ENCODE assay signal across 18 cellular contexts in the genomic region with DNA sequence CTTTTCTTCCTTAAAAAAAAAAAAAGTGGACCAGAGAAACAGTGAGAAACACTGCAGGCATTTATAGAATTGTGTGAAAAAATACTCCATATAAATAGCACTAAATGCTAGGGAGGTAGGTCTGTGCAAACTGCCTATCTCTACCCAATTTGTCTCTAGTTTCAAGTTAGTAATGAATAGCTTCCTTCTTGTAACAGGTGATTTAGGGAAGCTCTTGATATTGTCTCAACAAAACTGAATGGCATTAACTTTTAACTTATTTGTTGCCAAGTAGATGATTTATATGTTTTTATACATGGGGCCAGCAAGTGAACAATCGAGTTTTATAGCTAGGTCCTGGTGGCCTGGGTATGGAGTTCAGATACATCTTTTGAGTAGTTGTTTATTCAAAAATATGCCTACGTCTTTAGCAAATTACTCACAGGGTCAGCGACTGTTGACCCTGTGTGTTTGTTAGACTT.
A peak's percentile ranks its signal among the peaks of the same experiment; 100 is the strongest.
DNase-seq lines count a peak whose midpoint lies in the region; ATAC-seq and TF ChIP-seq lines count a peak whose summit lies in the region.
"Had no signal": no experiment of that assay in that cellular context is flagged by ENCODE, and none has a peak within 500 bp of the region (broad histone marks: within the 10 kb centered on the region; RNA-seq: fewer than 3 reads in every experiment).

No MANE protein-coding gene starts in this region.

- intact Hi-C loops in activated CD4-positive, alpha-beta T cell treated with anti-CD3 and anti-CD28 coated beads, Interleukin-2, amount 10 ng/mL, durations not matched to agents 24 days and 14 days (cut with micrococcal nuclease), result loop anchor here (5.0 kb wide), 2 partner anchors 98 to 1072 kb away; no protein-coding TSS in a partner anchor
- intact Hi-C loops in spleen (cut with DNase I; ENCODE audit: low total_unique reads), result no loop called here

- H3K4me1 Mint-ChIP-seq in activated CD4-positive, alpha-beta T cell treated with anti-CD3 and anti-CD28 coated beads, Interleukin-2, amount 10 ng/mL, durations not matched to agents 24 days and 14 days, result peaks cover 33% of the 10 kb centered on the region

- H3F3A ChIP-seq in OCI-LY1 (ENCODE audit: insufficient read depth, low read length), result no peaks in the 10 kb centered on the region

- peak overlapping the region; percentile 14; the same call in 1 of the 2 replicates for H3K4me2 ChIP-seq in OCI-LY1 (ENCODE audit: low read length)

- no peaks in the 10 kb centered on the region for H3K36me3 ChIP-seq in OCI-LY1 (ENCODE audit: insufficient read depth, low read length)
- H3K36me3 ChIP-seq in spleen, result peaks cover 0 to 14% (median 0%) of the 10 kb centered on the region in 6 donors
- H3K36me3 ChIP-seq: BE2C had no signal

- no peaks in the 10 kb centered on the region for H3K9me3 Mint-ChIP-seq in activated CD4-positive, alpha-beta T cell treated with anti-CD3 and anti-CD28 coated beads, Interleukin-2, amount 10 ng/mL, durations not matched to agents 24 days and 14 days
- H3K9me3 Mint-ChIP-seq: mesothelial cell of epicardium, nephron progenitor cell had no signal

- no peak for TF ChIP-seq POLR2A in spleen (IDR thresholded peaks at IDR 0.05)

- H3K4me1 ChIP-seq in OCI-LY1 (ENCODE audit: insufficient read depth, low read length, severe bottlenecking) (peaks cover 48% of the 10 kb centered on the region), spleen (peaks cover 0 to 41% (median 10%) of the 10 kb centered on the region in 6 donors)

- peak overlapping the region; percentile 68 for H3K27ac Mint-ChIP-seq in activated CD4-positive, alpha-beta T cell treated with anti-CD3 and anti-CD28 coated beads, Interleukin-2, amount 10 ng/mL, durations not matched to agents 24 days and 14 days
- H3K27ac Mint-ChIP-seq: activated naive CD8-positive, alpha-beta T cell treated with anti-CD3 and anti-CD28 coated beads, Interleukin-2, amount 10 ng/mL, durations not matched to agents 7 days and 5 days; brain; mesothelial cell of epicardium; nephron progenitor cell had no signal

- H3K4me3 ChIP-seq in OCI-LY1 (ENCODE audit: low read depth, low read length, poor library complexity, severe bottlenecking) (no peak overlapping the region), spleen (peak overlapping the region in 1 of 8 donors; percentile 45)
- H3K4me3 ChIP-seq: psoas muscle had no signal

- H3K9ac ChIP-seq in OCI-LY1 (ENCODE audit: low read length), result no peak overlapping the region; the same call in 1 of the 2 replicates

- 88 to 94% (median 91%) methylated on average over 3 of the region's 3 CpGs for WGBS in spleen, 5 donors

- H3K27me3 ChIP-seq in OCI-LY1 (ENCODE audit: insufficient read depth, low read length), result no peaks in the 10 kb centered on the region
- no peaks in the 10 kb centered on the region for H3K27me3 ChIP-seq in spleen (replicated peaks in 1 of 7)
- H3K27me3 ChIP-seq: BE2C had no signal

- no peak overlapping the region for H3K4me3 Mint-ChIP-seq in activated CD4-positive, alpha-beta T cell treated with anti-CD3 and anti-CD28 coated beads, Interleukin-2, amount 10 ng/mL, durations not matched to agents 24 days and 14 days
- H3K4me3 Mint-ChIP-seq: activated naive CD8-positive, alpha-beta T cell treated with anti-CD3 and anti-CD28 coated beads, Interleukin-2, amount 10 ng/mL, durations not matched to agents 7 days and 5 days; brain; mesothelial cell of epicardium; nephron progenitor cell had no signal

- no peaks in the 10 kb centered on the region for H3K9me2 ChIP-seq in OCI-LY1 (ENCODE audit: low read depth, low read length)

- no peak for DNase-seq in activated CD4-positive, alpha-beta T cell treated with anti-CD3 and anti-CD28 coated beads, Interleukin-2, amount 10 ng/mL, durations not matched to agents 24 days and 14 days
- DNase-seq in activated CD4-positive, alpha-beta T cell treated with anti-CD3 and anti-CD28 coated beads, Interleukin-2, amount 50 U/mL, for 48 hours, result no peak
- DNase-seq in spleen (no peak), NCI-H187 treated with DMSO at 0.1 percent for 48 hours (lab: John Stamatoyannopoulos, UW) (no peak)
- no peak for DNase-seq in stimulated activated CD4-positive, alpha-beta T cell treated with anti-CD3 and anti-CD28 coated beads, Interleukin-4, amount 100 ng/mL, for 24 hours
- DNase-seq: 8988T; activated naive CD8-positive, alpha-beta T cell treated with anti-CD3 and anti-CD28 coated beads, Interleukin-2, amount 10 ng/mL, durations not matched to agents 7 days and 5 days; BE2C; NCI-H1694 treated with DMSO at 0.1 percent for 48 hours; NCI-H510A; nephron progenitor cell; psoas muscle had no signal

- H4K20me1 ChIP-seq in OCI-LY1 (ENCODE audit: insufficient read depth, low read length), result no peaks in the 10 kb centered on the region

- H3K36me3 Mint-ChIP-seq in activated CD4-positive, alpha-beta T cell treated with anti-CD3 and anti-CD28 coated beads, Interleukin-2, amount 10 ng/mL, durations not matched to agents 24 days and 14 days (ENCODE audit: low read depth), result peaks cover 20% of the 10 kb centered on the region
- H3K36me3 Mint-ChIP-seq: brain, mesothelial cell of epicardium had no signal

- peak; percentile 28 for ATAC-seq in HG02885 (IDR thresholded peaks at IDR 0.05; ENCODE audit: poor library complexity, unreplicated experiment)
- ATAC-seq in GM21723 (IDR thresholded peaks at IDR 0.05; ENCODE audit: unreplicated experiment), result no peak
- ATAC-seq: HCT116, psoas muscle had no signal

- no peak for TF ChIP-seq CTCF in OCI-LY1 (IDR thresholded peaks at IDR 0.05; ENCODE audit: low read length)
- TF ChIP-seq CTCF in spleen (IDR thresholded peaks at IDR 0.05 in 8 of 11, conservative IDR thresholded peaks at IDR 0.05 in 3 of 11), result no peak

- no peaks in the 10 kb centered on the region for H3K27me3 Mint-ChIP-seq in activated CD4-positive, alpha-beta T cell treated with anti-CD3 and anti-CD28 coated beads, Interleukin-2, amount 10 ng/mL, durations not matched to agents 24 days and 14 days
- H3K27me3 Mint-ChIP-seq: activated naive CD8-positive, alpha-beta T cell treated with anti-CD3 and anti-CD28 coated beads, Interleukin-2, amount 10 ng/mL, durations not matched to agents 7 days and 5 days had no signal

- H3K27ac ChIP-seq in OCI-LY1 (ENCODE audit: low read depth, low read length, poor library complexity, severe bottlenecking) (peak overlapping the region; percentile 80), spleen (peak overlapping the region in 7 of 8 donors; percentile 50 to 87 (median 75))
- H3K27ac ChIP-seq: psoas muscle had no signal

- no peaks in the 10 kb centered on the region for H3K79me2 ChIP-seq in OCI-LY1 (ENCODE audit: insufficient read depth, low read length)

- H3K9me3 ChIP-seq in OCI-LY1 (ENCODE audit: low read length) (no peaks in the 10 kb centered on the region), spleen (no peaks in the 10 kb centered on the region)
- H3K9me3 ChIP-seq: BE2C, psoas muscle had no signal

- H2AFZ ChIP-seq in OCI-LY1 (ENCODE audit: low read length), result no peak overlapping the region
